Comparison of ENCODE assay signal across 8 cellular contexts in genomic region chr11:129820228-129820627, GRCh38. TPM values are rescaled to one million over a fixed set of nuclear protein-coding genes. Genes with fewer than 3 reads are reported as not detected.
DNase-seq lines count a peak whose midpoint lies in the region; ATAC-seq, FAIRE-seq and TF ChIP-seq lines count a peak whose summit lies in the region.
"Not testable (repeated sequence)": the region's sequence is repeated elsewhere in the genome, so short reads cannot be mapped to it uniquely, and the experiment has no call there.
"Had no signal": no experiment of that assay in that cellular context is flagged by ENCODE, and none has a peak within 500 bp of the region (broad histone marks: within the 10 kb centered on the region; RNA-seq: fewer than 3 reads in every experiment).

No MANE protein-coding gene starts in this region.

- H3K27ac ChIP-seq in PC-9; K562 (ENCODE audit: extremely low read depth, low read depth, low read length); HepG2 (ENCODE audit: extremely low read length, insufficient read depth, low read length): not testable (repeated sequence)

- not testable (repeated sequence) for H4K20me1 ChIP-seq in PC-9 (ENCODE audit: insufficient read depth); K562 (replicated peaks; ENCODE audit: control insufficient read depth, insufficient read depth, low read length); HepG2 (ENCODE audit: insufficient read depth, low read length)

- DNase-seq in DMS53 treated with DMSO at 0.1 percent for 48 hours (lab: John Stamatoyannopoulos, UW; ENCODE audit: unreplicated experiment), result peak; percentile 20
- not testable (repeated sequence) for DNase-seq in PC-9; K562 (ENCODE audit: extremely low read depth in 1 of 4, low spot score in 3 of 4); HepG2 (ENCODE audit: low spot score)

- in situ Hi-C loops in K562 (cut with MboI); HepG2 (cut with HindIII; ENCODE audit: extremely low pct_ligation_motif_present, low pct_unique_long_range_greater_than_20kb): not testable (repeated sequence)

- not testable (repeated sequence) for TF ChIP-seq CTCF in PC-9 (conservative IDR thresholded peaks at IDR 0.05); K562 (IDR thresholded peaks at IDR 0.05 in 2 of 3, conservative IDR thresholded peaks at IDR 0.05 in 1 of 3; ENCODE audit: insufficient read depth in 2 of 3, low read depth in 1 of 3, low read length in 3 of 3); HepG2 (CRISPR knock-in tag; IDR thresholded peaks at IDR 0.05)

- H3K9me1 ChIP-seq in K562 (ENCODE audit: control insufficient read depth, insufficient read depth, low read length), result not testable (repeated sequence)

- not testable (repeated sequence) for TF ChIP-seq EP300 in K562 (IDR thresholded peaks at IDR 0.05; ENCODE audit: low read length); HepG2 (CRISPR knock-in tag; IDR thresholded peaks at IDR 0.05; ENCODE audit: borderline replicate concordance)
- peak in 1 of 2 experiments; percentile 22; a peak in 1 of 4 replicates for TF ChIP-seq EP300 in HepG2 (IDR thresholded peaks at IDR 0.05; ENCODE audit: low read depth in 2 of 2, low read length in 2 of 2)

- 3% methylated on average over 6 of the region's 6 CpGs for WGBS in K562 (ENCODE audit: insufficient coverage, low coverage, missing lambda C conversion rate)
- 96% methylated on average over 6 of the region's 6 CpGs for WGBS in HepG2 (ENCODE audit: low lambda C conversion rate)

- CTCF ChIA-PET in PC-9 (lab: Charles Lee); K562 (lab: Yijun Ruan, JAX; ENCODE audit: low intra/inter-chr PET ratio); HepG2 (lab: Yijun Ruan, JAX; ENCODE audit: low intra/inter-chr PET ratio, low total read pairs): not testable (repeated sequence)

- H3K79me2 ChIP-seq in PC-9 (ENCODE audit: low read depth) (peaks cover 80% of the 10 kb centered on the region), HepG2 (ENCODE audit: insufficient read depth, low read length) (peaks cover 83% of the 10 kb centered on the region)
- H3K79me2 ChIP-seq in K562 (ENCODE audit: control insufficient read depth, insufficient read depth, low read length), result not testable (repeated sequence)

- POLR2A ChIA-PET in PC-9 (lab: Charles Lee; ENCODE audit: unreplicated experiment); K562 (lab: Yijun Ruan, JAX); HepG2 (lab: Yijun Ruan, JAX): not testable (repeated sequence)

- H3K9me3 ChIP-seq in PC-9 (ENCODE audit: insufficient read depth, low read depth); K562 (replicated peaks; ENCODE audit: control insufficient read depth, insufficient read depth, low read depth, low read length); HepG2 (ENCODE audit: low read length): not testable (repeated sequence)

- TF ChIP-seq RAD21 in K562 (CRISPR knock-in tag; conservative IDR thresholded peaks at IDR 0.05 in 1 of 2, IDR thresholded peaks at IDR 0.05 in 1 of 2); HepG2 (CRISPR knock-in tag; IDR thresholded peaks at IDR 0.05): not testable (repeated sequence)

- H2AFZ ChIP-seq in PC-9; K562 (ENCODE audit: low read depth, low read length); HepG2 (ENCODE audit: low read length): not testable (repeated sequence)

- H3K36me3 ChIP-seq in PC-9 (ENCODE audit: low read depth); K562 (ENCODE audit: control insufficient read depth, insufficient read depth, low read length); HepG2 (replicated peaks in 1 of 2; ENCODE audit: control insufficient read depth in 1 of 2, insufficient read depth in 2 of 2, low read length in 2 of 2): not testable (repeated sequence)

- FAIRE-seq in K562 (lab: Jason Lieb, UNC), result peak; percentile 23
- not testable (repeated sequence) for FAIRE-seq in HepG2 (lab: Jason Lieb, UNC)

- H3K27me3 ChIP-seq in PC-9 (ENCODE audit: insufficient read depth, low read depth); HepG2 (ENCODE audit: control insufficient read depth in 1 of 2, insufficient read depth in 2 of 2, low read length in 2 of 2): not testable (repeated sequence)
- peaks cover 3 to 15% of the 10 kb centered on the region in 2 experiments for H3K27me3 ChIP-seq in K562 (ENCODE audit: control insufficient read depth in 2 of 2, insufficient read depth in 2 of 2, low read length in 2 of 2)

- not testable (repeated sequence) for H3K4me3 ChIP-seq in PC-9; K562; HepG2 (replicated peaks in 1 of 3; ENCODE audit: insufficient read depth in 1 of 3, low read depth in 2 of 3, low read length in 3 of 3)

- H3K9me2 ChIP-seq in PC-9 (ENCODE audit: insufficient read depth), result not testable (repeated sequence)

- TF ChIP-seq POLR2A in K562 (conservative IDR thresholded peaks at IDR 0.05); HepG2 (IDR thresholded peaks at IDR 0.05; ENCODE audit: insufficient read depth in 1 of 2, low read depth in 2 of 2, low read length in 2 of 2): not testable (repeated sequence)

- BruUV-seq in PC-9 (replicated peaks; lab: Mats Ljungman, UMichigan); K562 (replicated peaks; lab: Mats Ljungman, UMichigan); HepG2 (replicated peaks; lab: Mats Ljungman, UMichigan): not testable (repeated sequence)

- H3K4me2 ChIP-seq in PC-9 (peak overlapping the region; percentile 37; the same call in 1 of the 2 replicates), HepG2 (ENCODE audit: low read depth, low read length) (peak overlapping the region; percentile 39; the same call in 1 of the 2 replicates)
- H3K4me2 ChIP-seq in K562 (ENCODE audit: insufficient read depth, low read length), result not testable (repeated sequence)

- intact Hi-C loops in PC-9 (cut with micrococcal nuclease; ENCODE audit: unreplicated experiment); K562 (cut with micrococcal nuclease): not testable (repeated sequence)
- intact Hi-C loops in HepG2 (cut with micrococcal nuclease; ENCODE audit: unreplicated experiment), result loop anchor here (5.0 kb wide), 1 partner anchor 42 kb away; no protein-coding TSS in a partner anchor

- peaks cover 42% of the 10 kb centered on the region for H3K4me1 ChIP-seq in PC-9 (replicated peaks; ENCODE audit: insufficient read depth)
- not testable (repeated sequence) for H3K4me1 ChIP-seq in K562 (replicated peaks in 1 of 2; ENCODE audit: control insufficient read depth in 2 of 2, insufficient read depth in 2 of 2, low read length in 2 of 2)
- H3K4me1 ChIP-seq in HepG2 (ENCODE audit: insufficient read depth, low read length), result peaks cover 89% of the 10 kb centered on the region

- ATAC-seq in K562, HepG2: not testable (repeated sequence)

- H3K9ac ChIP-seq in K562 (ENCODE audit: insufficient read depth in 1 of 2, low read depth in 2 of 2, low read length in 2 of 2); HepG2 (ENCODE audit: insufficient read depth, low read depth, low read length): not testable (repeated sequence)

- H3F3A ChIP-seq in PC-9 (ENCODE audit: insufficient read depth, low read depth), result peaks cover 16% of the 10 kb centered on the region; the same call in 1 of the 2 replicates

RNA-seq across cellular contexts. Expression of gene TMEM45B, which starts 4.6 kb away (rescaled TPM):
- total RNA-seq in PC-9 (2021) (11.4 and 13.3 TPM in 2 replicates), K562 (2014; rRNA removed) (not detected in 2 replicates), K562 (2014; rRNA removed; fragmentation: Illumina TruSeq; extraction: Trizol) (not detected in 2 replicates), K562 (2015; rRNA removed; fragmentation: Illumina TruSeq; extraction: Trizol) (not detected in 2 replicates), K562 (2021) (0.07 and 0.16 TPM in 2 replicates), HepG2 (2016; rRNA removed; fragmentation: Illumina TruSeq; extraction: Trizol) (17.3 and 29.1 TPM in 2 replicates)
- not detected in 2 replicates for total RNA-seq in K562 (2011; cell fraction: chromatin; rRNA removed; ENCODE audit: low replicate concordance)
- total RNA-seq in K562 (2011; cell fraction: nucleolus; rRNA removed), result not detected in 2 replicates
- total RNA-seq in K562 (2011; cell fraction: nucleoplasm; rRNA removed), result not detected in 2 replicates
- polyA plus RNA-seq in K562 (2011; rRNA removed) (not detected in 2 replicates), K562 (2014; fragmentation: Illumina TruSeq; extraction: Trizol) (not detected in 2 replicates), K562 (2014; fragmentation: Nextera tagmentation; extraction: Ambion mirVana) (not detected), K562 (2014; rRNA removed) (not detected in 2 replicates), HepG2 (2011; rRNA removed) (181 and 248 TPM in 2 replicates)
- not detected in 2 replicates for polyA plus RNA-seq in K562 (2011; cell fraction: cytosol; rRNA removed)
- not detected in 2 replicates for polyA plus RNA-seq in K562 (2011; cell fraction: nucleus; rRNA removed)
- not detected in 2 replicates for polyA plus RNA-seq in K562 (2012)
- polyA minus RNA-seq in K562 (2011; rRNA and poly(A)+ RNA removed), result not detected in 2 replicates
- polyA minus RNA-seq in K562 (2011; cell fraction: cytosol; rRNA and poly(A)+ RNA removed), result 0.82 TPM in 1 of 2 replicates, not detected in the other
- not detected in 2 replicates for polyA minus RNA-seq in K562 (2011; cell fraction: nucleus; rRNA and poly(A)+ RNA removed)
- 4.8 and 5.2 TPM in 2 replicates for total RNA-seq in HepG2 (2016; cell fraction: cytosol; rRNA removed; fragmentation: Illumina TruSeq; extraction: Trizol; ENCODE audit: low read depth)
- total RNA-seq in HepG2 (2016; cell fraction: insoluble cytoplasmic fraction; rRNA removed; fragmentation: Illumina TruSeq; extraction: Trizol), result 17.2 and 31.3 TPM in 2 replicates
- total RNA-seq in HepG2 (2016; cell fraction: membrane; rRNA removed; fragmentation: Illumina TruSeq; extraction: Trizol), result 8.3 and 11.1 TPM in 2 replicates
- total RNA-seq in HepG2 (2016; cell fraction: nucleus; rRNA removed; fragmentation: Illumina TruSeq; extraction: Trizol), result 26.2 and 28.6 TPM in 2 replicates
- 203 and 223 TPM in 2 replicates for polyA plus RNA-seq in HepG2 (2011; cell fraction: cytosol; rRNA removed)
- polyA plus RNA-seq in HepG2 (2011; cell fraction: nucleus; rRNA removed), result 104 and 141 TPM in 2 replicates
- polyA plus RNA-seq in HepG2 (2012), result 166 and 200 TPM in 2 replicates
- 5.1 and 7.6 TPM in 2 replicates for polyA plus RNA-seq in HepG2 (2016; cell fraction: cytosol; fragmentation: Illumina TruSeq; extraction: Trizol; ENCODE audit: low read depth)
- polyA plus RNA-seq in HepG2 (2016; cell fraction: insoluble cytoplasmic fraction; fragmentation: Illumina TruSeq; extraction: Trizol; ENCODE audit: low read depth), result 13.8 and 13.9 TPM in 2 replicates
- 7.9 and 8.9 TPM in 2 replicates for polyA plus RNA-seq in HepG2 (2016; cell fraction: membrane; fragmentation: Illumina TruSeq; extraction: Trizol; ENCODE audit: low read depth)
- polyA plus RNA-seq in HepG2 (2016; cell fraction: nucleus; fragmentation: Illumina TruSeq; extraction: Trizol; ENCODE audit: insufficient read depth, low read depth), result 45.8 and 46.5 TPM in 2 replicates
- 18.8 and 244 TPM in 2 replicates for polyA minus RNA-seq in HepG2 (2011; rRNA and poly(A)+ RNA removed; ENCODE audit: low replicate concordance)
- 39.7 and 62.5 TPM in 2 replicates for polyA minus RNA-seq in HepG2 (2011; cell fraction: cytosol; rRNA and poly(A)+ RNA removed)
- polyA minus RNA-seq in HepG2 (2011; cell fraction: nucleus; rRNA and poly(A)+ RNA removed), result 45.2 and 49.5 TPM in 2 replicates
- total RNA-seq: A673, Daoy, G401 had no signal
- polyA plus RNA-seq: AG04450 had no signal

Comparison
In these comparisons a context has a peak if more than half of its experiments do, and no peak if none do; other contexts are left out.
1. RNA of gene TMEM45B, which starts 4.6 kb away (total RNA-seq): 4.8 to 31.3 TPM in HepG2 and 11.4 to 13.3 TPM in PC-9; 0.07 to 0.16 TPM in K562; every median in the first group is over 4 times any median in the second.